Comparison of ENCODE assay signal across 22 cellular contexts in genomic region chr12:3016191-3016590, GRCh38. TPM values are rescaled to one million over a fixed set of nuclear protein-coding genes. Genes with fewer than 3 reads are reported as not detected.
A peak's percentile ranks its signal among the peaks of the same experiment; 100 is the strongest.
DNase-seq lines count a peak whose midpoint lies in the region; FAIRE-seq and TF ChIP-seq lines count a peak whose summit lies in the region.
"Had no signal": no experiment of that assay in that cellular context is flagged by ENCODE, and none has a peak within 500 bp of the region (broad histone marks: within the 10 kb centered on the region; RNA-seq: fewer than 3 reads in every experiment).

No MANE protein-coding gene starts in this region.

- H3K36me3 Mint-ChIP-seq in nephron progenitor cell (ENCODE audit: low read depth): peaks cover 11% of the 10 kb centered on the region
- H3K36me3 Mint-ChIP-seq: IgD-negative memory B cell had no signal

- no peak for TF ChIP-seq CTCF in A673 (conservative IDR thresholded peaks at IDR 0.05; ENCODE audit: low read depth, low read length)
- no peak for TF ChIP-seq CTCF in bronchial epithelial cell (IDR thresholded peaks at IDR 0.05; ENCODE audit: insufficient read depth, low read length, severe bottlenecking)
- TF ChIP-seq CTCF in nephron progenitor cell (IDR thresholded peaks at IDR 0.05): no peak

- no peak overlapping the region for H3K4me3 Mint-ChIP-seq in nephron progenitor cell
- H3K4me3 Mint-ChIP-seq: B cell, IgD-negative memory B cell had no signal

- peaks cover 4% of the 10 kb centered on the region for H3K4me1 ChIP-seq in A673 (ENCODE audit: insufficient read depth, low read length, poor library complexity, severe bottlenecking)

- CTCF ChIA-PET in A673 (lab: Charles Lee): no interaction called here

- no peak overlapping the region for H3K27ac ChIP-seq in A673 (ENCODE audit: low read depth, low read length, poor library complexity, severe bottlenecking)
- H3K27ac ChIP-seq: GM23248 had no signal

- no TSS peak for BruUV-seq in A673 (replicated peaks; lab: Mats Ljungman, UMichigan)

- POLR2A ChIA-PET in A673 (lab: Charles Lee; ENCODE audit: low non-redundant PET): no interaction called here

- DNase-seq in A673 (ENCODE audit: low spot score) (peak; percentile 48), HTR-8/SVneo (ENCODE audit: insufficient read length, low spot score) (peak; percentile 54), bronchial epithelial cell (ENCODE audit: low read depth) (no peak), nephron progenitor cell (no peak), islet precursor cell (no peak), GOT3 (lab: John Stamatoyannopoulos, UW) (no peak), GM19240 (ENCODE audit: insufficient read length, low spot score) (no peak)
- DNase-seq: DMS53, GM23248, HCEC 1CT, MV-4-11, NCI-H1105 treated with DMSO at 0.1 percent for 48 hours, NCI-H2029 treated with DMSO at 0.1 percent for 48 hours, NCI-H2171, NCI-H345, NCI-H524, NCI-H774, OCI-M1 had no signal

- intact Hi-C loops in A673 (cut with micrococcal nuclease; ENCODE audit: unreplicated experiment): no loop called here

- no peak overlapping the region for H3K4me3 ChIP-seq in A673 (ENCODE audit: low read depth, low read length, poor library complexity, severe bottlenecking)
- H3K4me3 ChIP-seq in bronchial epithelial cell (ENCODE audit: low read depth, low read length): no peak overlapping the region
- H3K4me3 ChIP-seq: GM23248 had no signal

- H3K27me3 Mint-ChIP-seq in nephron progenitor cell (ENCODE audit: low read depth, poor library complexity): peaks cover 6% of the 10 kb centered on the region
- H3K27me3 Mint-ChIP-seq: B cell had no signal

- H3K27ac Mint-ChIP-seq in nephron progenitor cell: peak overlapping the region; percentile 94
- H3K27ac Mint-ChIP-seq: B cell had no signal

- H3K36me3 ChIP-seq in A673 (ENCODE audit: insufficient read depth, low read length, poor library complexity, severe bottlenecking): no peaks in the 10 kb centered on the region
- H3K36me3 ChIP-seq in bronchial epithelial cell (ENCODE audit: control insufficient read depth, insufficient read depth, low read length): no peaks in the 10 kb centered on the region

- FAIRE-seq in HTR-8/SVneo (lab: Jason Lieb, UNC) (no peak), bronchial epithelial cell (lab: Jason Lieb, UNC) (peak; percentile 18)
- FAIRE-seq: D721Med, RCC 7860 had no signal

- H3K27me3 ChIP-seq in A673 (replicated peaks; ENCODE audit: insufficient read depth, low read depth, low read length, poor library complexity) (no peaks in the 10 kb centered on the region), bronchial epithelial cell (ENCODE audit: control insufficient read depth, insufficient read depth, low read length) (no peaks in the 10 kb centered on the region)

- H3K4me1 Mint-ChIP-seq in nephron progenitor cell: peaks cover 33% of the 10 kb centered on the region
- H3K4me1 Mint-ChIP-seq: B cell, IgD-negative memory B cell had no signal

- H3K9me3 Mint-ChIP-seq in nephron progenitor cell: no peaks in the 10 kb centered on the region
- H3K9me3 Mint-ChIP-seq: IgD-negative memory B cell had no signal

- H3K9me3 ChIP-seq in A673 (ENCODE audit: low read depth, low read length, poor library complexity, severe bottlenecking): no peaks in the 10 kb centered on the region

RNA-seq across cellular contexts. Expression of gene TEAD4, which starts 57.0 kb away (rescaled TPM):
- 35.0 and 39.8 TPM in 2 replicates for total RNA-seq in A673 (2021)
- total RNA-seq in bronchial epithelial cell: 2.0 and 4.2 TPM in 2 replicates
- total RNA-seq: B cell had no signal

Comparison
In these comparisons a context has a peak if more than half of its experiments do, and no peak if none do; other contexts are left out.
1. DNase-seq: peak in A673 (single experiment) and HTR-8/SVneo (single experiment); none in bronchial epithelial cell (single experiment), nephron progenitor cell (single experiment), islet precursor cell (single experiment), GOT3 (single experiment) and GM19240 (single experiment).